In genomic region chr5:178424141-178424855, GRCh38 we compare ENCODE assay signal across 15 cellular contexts.
"Had no signal": no experiment of that assay in that cellular context is flagged by ENCODE, and none has a peak within 500 bp of the region (broad histone marks: within the 10 kb centered on the region; RNA-seq: fewer than 3 reads in every experiment).

No MANE protein-coding gene starts in this region.

- H3K4me1 ChIP-seq: testis had no signal

- H3K4me3 ChIP-seq: heart right ventricle, testis had no signal

- ATAC-seq: activated CD8-positive, alpha-beta T cell treated with anti-CD3 and anti-CD28 coated beads, Interleukin-2, amount 10 ng/mL, durations not matched to agents 7 days and 5 days; activated naive CD4-positive, alpha-beta T cell treated with anti-CD3 and anti-CD28 coated beads, Interleukin-2, amount 50 U/mL, for 72 hours; heart right ventricle; stimulated activated naive CD8-positive, alpha-beta T cell treated with anti-CD3 and anti-CD28 coated beads, Interleukin-15, Interleukin-2, amounts not matched to agents 100 U/mL and 50 U/mL, for 24 hours; WTC11 had no signal

- H3K4me3 Mint-ChIP-seq: activated CD8-positive, alpha-beta T cell treated with anti-CD3 and anti-CD28 coated beads, Interleukin-2, amount 10 ng/mL, durations not matched to agents 7 days and 5 days; naive B cell; T-helper 1 cell treated with Interleukin-12 subunit alpha and Interleukin-12 subunit beta and Interleukin-4 antibody, amounts not matched to agents 30 μg/mL and 1 μg/mL, for 36 hours; WTC11 had no signal

- H3K9me3 Mint-ChIP-seq: activated naive CD4-positive, alpha-beta T cell treated with anti-CD3 and anti-CD28 coated beads, Interleukin-2, amount 50 U/mL, for 72 hours; naive B cell; T-helper 1 cell treated with Interleukin-12 subunit alpha and Interleukin-12 subunit beta and Interleukin-4 antibody, amounts not matched to agents 30 μg/mL and 1 μg/mL, for 36 hours; WTC11 had no signal

- H3K36me3 Mint-ChIP-seq: activated naive CD4-positive, alpha-beta T cell treated with anti-CD3 and anti-CD28 coated beads, Interleukin-2, amount 50 U/mL, for 72 hours; naive B cell; WTC11 had no signal

- H3K4me1 Mint-ChIP-seq: naive B cell had no signal

- H3K27ac Mint-ChIP-seq: activated CD8-positive, alpha-beta T cell treated with anti-CD3 and anti-CD28 coated beads, Interleukin-2, amount 10 ng/mL, durations not matched to agents 7 days and 5 days; activated naive CD4-positive, alpha-beta T cell treated with anti-CD3 and anti-CD28 coated beads, Interleukin-2, amount 50 U/mL, for 72 hours; T-helper 1 cell treated with Interleukin-12 subunit alpha and Interleukin-12 subunit beta and Interleukin-4 antibody, amounts not matched to agents 30 μg/mL and 1 μg/mL, for 36 hours; WTC11 had no signal

- DNase-seq: activated CD4-positive, alpha-beta T cell treated with anti-CD3 and anti-CD28 coated beads for 48 hours; activated CD8-positive, alpha-beta T cell treated with anti-CD3 and anti-CD28 coated beads, Interleukin-2, amount 10 ng/mL, durations not matched to agents 7 days and 5 days; activated effector memory CD4-positive, alpha-beta T cell treated with Interleukin-2 at 50 U/mL for 16 hours; amygdala; brain microvascular endothelial cell; foreskin melanocyte; heart right ventricle; naive B cell; occipital lobe; stimulated activated CD4-positive, alpha-beta T cell treated with anti-CD3 and anti-CD28 coated beads, Interleukin-2, amount 100 ng/mL, for 48 hours; stimulated activated naive CD8-positive, alpha-beta T cell treated with anti-CD3 and anti-CD28 coated beads, Interleukin-15, Interleukin-2, amounts not matched to agents 100 U/mL and 50 U/mL, for 24 hours had no signal

- H3K9me3 ChIP-seq: heart right ventricle, testis had no signal

- H3K27me3 ChIP-seq: brain microvascular endothelial cell, testis had no signal

- H3K27ac ChIP-seq: brain microvascular endothelial cell, heart right ventricle, testis had no signal
